1 cellular context compared by ENCODE assay signal in the genomic region with DNA sequence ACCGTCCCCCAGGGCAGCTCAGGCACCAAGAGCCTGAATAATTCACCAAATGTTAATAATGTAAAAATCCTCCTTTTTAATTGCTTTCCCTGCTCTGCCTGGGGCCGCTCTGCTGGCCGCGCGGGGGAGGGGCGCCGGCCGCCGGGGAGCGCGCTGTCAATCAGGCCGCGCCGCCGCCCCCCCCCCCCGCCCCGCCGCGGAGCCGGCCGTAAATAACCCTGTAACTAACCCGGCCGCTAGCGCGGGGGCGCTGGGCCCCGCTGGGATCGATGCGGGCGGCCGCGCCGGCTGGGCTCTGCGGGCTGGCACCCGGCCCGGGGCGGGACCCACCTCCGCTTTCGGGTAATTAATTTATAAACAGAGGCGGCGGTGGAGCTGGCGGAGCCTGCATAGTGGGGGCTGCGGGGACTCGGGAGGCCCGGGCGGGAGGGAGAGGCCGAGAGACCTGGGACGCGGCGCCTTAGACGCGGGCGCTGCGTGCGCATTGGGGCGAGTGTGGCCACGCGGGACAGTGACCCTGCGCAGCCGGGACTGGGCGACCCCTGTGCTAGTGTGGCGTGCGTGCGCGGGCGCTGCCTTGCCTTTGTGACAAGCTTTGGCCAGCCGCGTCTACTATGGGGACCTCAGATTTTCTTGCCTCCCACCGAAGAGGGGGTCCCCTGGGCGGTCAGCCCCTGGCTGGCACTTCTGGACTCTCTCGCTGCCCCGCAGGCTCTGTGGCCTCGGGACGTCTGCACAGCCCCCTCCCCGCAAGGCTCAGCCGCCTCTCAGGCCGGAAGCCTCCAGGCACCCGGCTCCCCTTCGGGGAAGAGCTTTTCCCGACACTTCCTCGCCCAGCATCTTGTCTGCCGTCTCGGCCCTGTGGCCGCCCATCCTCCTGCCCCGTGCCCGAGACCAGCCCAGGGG.
A peak's percentile ranks its signal among the peaks of the same experiment; 100 is the strongest.
TF ChIP-seq lines count a peak whose summit lies in the region.

No MANE protein-coding gene starts in this region.

TF ChIP-seq in K562, 482 proteins besides CTCF, POLR2A, EP300 and RAD21 (continued from another document):
- TF ChIP-seq, protein P1, sequence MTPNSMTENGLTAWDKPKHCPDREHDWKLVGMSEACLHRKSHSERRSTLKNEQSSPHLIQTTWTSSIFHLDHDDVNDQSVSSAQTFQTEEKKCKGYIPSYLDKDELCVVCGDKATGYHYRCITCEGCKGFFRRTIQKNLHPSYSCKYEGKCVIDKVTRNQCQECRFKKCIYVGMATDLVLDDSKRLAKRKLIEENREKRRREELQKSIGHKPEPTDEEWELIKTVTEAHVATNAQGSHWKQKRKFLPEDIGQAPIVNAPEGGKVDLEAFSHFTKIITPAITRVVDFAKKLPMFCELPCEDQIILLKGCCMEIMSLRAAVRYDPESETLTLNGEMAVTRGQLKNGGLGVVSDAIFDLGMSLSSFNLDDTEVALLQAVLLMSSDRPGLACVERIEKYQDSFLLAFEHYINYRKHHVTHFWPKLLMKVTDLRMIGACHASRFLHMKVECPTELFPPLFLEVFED (CRISPR knock-in tag; conservative IDR thresholded peaks at IDR 0.05) = no peak
- peak; percentile 89 for TF ChIP-seq CXXC5 (CRISPR knock-in tag; IDR thresholded peaks at IDR 0.05)
- TF ChIP-seq NRF1 (conservative IDR thresholded peaks at IDR 0.05 in 1 of 2, IDR thresholded peaks at IDR 0.05 in 1 of 2) = peak; percentile 79 to 82
- TF ChIP-seq HMGN3 (IDR thresholded peaks at IDR 0.05; ENCODE audit: borderline replicate concordance, extremely low read depth, insufficient read length, low read depth, low read length) = peak; percentile 75
- no peak for TF ChIP-seq MXD1 (CRISPR knock-in tag; IDR thresholded peaks at IDR 0.05; ENCODE audit: borderline replicate concordance, poor library complexity, severe bottlenecking)
- TF ChIP-seq ESRRA (IDR thresholded peaks at IDR 0.05; ENCODE audit: borderline replicate concordance, low read depth) = 0 out of 2 replicates have a peak, but pooled peaks have one; percentile 27
- TF ChIP-seq LCOR (CRISPR knock-in tag; IDR thresholded peaks at IDR 0.05) = no peak
- no peak for TF ChIP-seq RBM22 (IDR thresholded peaks at IDR 0.05; ENCODE audit: low read depth, low read length, poor library complexity, severe bottlenecking)
- TF ChIP-seq HEY1 (CRISPR knock-in tag; IDR thresholded peaks at IDR 0.05; ENCODE audit: borderline replicate concordance) = no peak
- peak; percentile 61; the same call in 1 of the 2 replicates for TF ChIP-seq NFIC (IDR thresholded peaks at IDR 0.05)
- TF ChIP-seq SETDB1 (IDR thresholded peaks at IDR 0.05; ENCODE audit: low read length) = no peak
- no peak for TF ChIP-seq ZBTB5 (IDR thresholded peaks at IDR 0.05)
- TF ChIP-seq RREB1 (CRISPR knock-in tag; IDR thresholded peaks at IDR 0.05) = no peak
- peak; percentile 53; the same call in 1 of the 2 replicates for TF ChIP-seq CTBP1 (IDR thresholded peaks at IDR 0.05; ENCODE audit: borderline replicate concordance)
- TF ChIP-seq, protein P2, sequence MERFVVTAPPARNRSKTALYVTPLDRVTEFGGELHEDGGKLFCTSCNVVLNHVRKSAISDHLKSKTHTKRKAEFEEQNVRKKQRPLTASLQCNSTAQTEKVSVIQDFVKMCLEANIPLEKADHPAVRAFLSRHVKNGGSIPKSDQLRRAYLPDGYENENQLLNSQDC (CRISPR knock-in tag; IDR thresholded peaks at IDR 0.05) = peak; percentile 44; the same call in 1 of the 2 replicates
- no peak for TF ChIP-seq CEBPZ (IDR thresholded peaks at IDR 0.05; ENCODE audit: borderline replicate concordance, low read depth, low read length)
- no peak for TF ChIP-seq ZNF707 (CRISPR knock-in tag; conservative IDR thresholded peaks at IDR 0.05)
- TF ChIP-seq GATA2 (CRISPR knock-in tag; IDR thresholded peaks at IDR 0.05) = no peak
- TF ChIP-seq, protein P3, sequence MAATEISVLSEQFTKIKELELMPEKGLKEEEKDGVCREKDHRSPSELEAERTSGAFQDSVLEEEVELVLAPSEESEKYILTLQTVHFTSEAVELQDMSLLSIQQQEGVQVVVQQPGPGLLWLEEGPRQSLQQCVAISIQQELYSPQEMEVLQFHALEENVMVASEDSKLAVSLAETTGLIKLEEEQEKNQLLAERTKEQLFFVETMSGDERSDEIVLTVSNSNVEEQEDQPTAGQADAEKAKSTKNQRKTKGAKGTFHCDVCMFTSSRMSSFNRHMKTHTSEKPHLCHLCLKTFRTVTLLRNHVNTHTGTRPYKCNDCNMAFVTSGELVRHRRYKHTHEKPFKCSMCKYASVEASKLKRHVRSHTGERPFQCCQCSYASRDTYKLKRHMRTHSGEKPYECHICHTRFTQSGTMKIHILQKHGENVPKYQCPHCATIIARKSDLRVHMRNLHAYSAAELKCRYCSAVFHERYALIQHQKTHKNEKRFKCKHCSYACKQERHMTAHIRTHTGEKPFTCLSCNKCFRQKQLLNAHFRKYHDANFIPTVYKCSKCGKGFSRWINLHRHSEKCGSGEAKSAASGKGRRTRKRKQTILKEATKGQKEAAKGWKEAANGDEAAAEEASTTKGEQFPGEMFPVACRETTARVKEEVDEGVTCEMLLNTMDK (IDR thresholded peaks at IDR 0.05; ENCODE audit: borderline replicate concordance, insufficient read depth, low read depth, low read length, poor library complexity, severe bottlenecking) = peak; percentile 35
- TF ChIP-seq ZNF696 (CRISPR knock-in tag; conservative IDR thresholded peaks at IDR 0.05) = no peak
- peak; percentile 17 to 23 for TF ChIP-seq E2F6 (IDR thresholded peaks at IDR 0.05; ENCODE audit: borderline replicate concordance in 1 of 2, extremely low read depth in 1 of 2, insufficient read depth in 1 of 2, insufficient read length in 1 of 2, low read depth in 1 of 2, low read length in 1 of 2, poor library complexity in 1 of 2, severe bottlenecking in 1 of 2)
- TF ChIP-seq MAFG (tag; conservative IDR thresholded peaks at IDR 0.05) = no peak
- TF ChIP-seq TFAP4 (CRISPR knock-in tag; IDR thresholded peaks at IDR 0.05; ENCODE audit: borderline replicate concordance) = peak; percentile 7; the same call in 1 of the 2 replicates
- TF ChIP-seq PHF8 (IDR thresholded peaks at IDR 0.05; ENCODE audit: borderline replicate concordance, low read length) = peak; percentile 37; the same call in 1 of the 2 replicates
- TF ChIP-seq CREB1 (IDR thresholded peaks at IDR 0.05) = no peak
- no peak for TF ChIP-seq CREB1 (CRISPR knock-in tag; IDR thresholded peaks at IDR 0.05)
- TF ChIP-seq, protein P4, sequence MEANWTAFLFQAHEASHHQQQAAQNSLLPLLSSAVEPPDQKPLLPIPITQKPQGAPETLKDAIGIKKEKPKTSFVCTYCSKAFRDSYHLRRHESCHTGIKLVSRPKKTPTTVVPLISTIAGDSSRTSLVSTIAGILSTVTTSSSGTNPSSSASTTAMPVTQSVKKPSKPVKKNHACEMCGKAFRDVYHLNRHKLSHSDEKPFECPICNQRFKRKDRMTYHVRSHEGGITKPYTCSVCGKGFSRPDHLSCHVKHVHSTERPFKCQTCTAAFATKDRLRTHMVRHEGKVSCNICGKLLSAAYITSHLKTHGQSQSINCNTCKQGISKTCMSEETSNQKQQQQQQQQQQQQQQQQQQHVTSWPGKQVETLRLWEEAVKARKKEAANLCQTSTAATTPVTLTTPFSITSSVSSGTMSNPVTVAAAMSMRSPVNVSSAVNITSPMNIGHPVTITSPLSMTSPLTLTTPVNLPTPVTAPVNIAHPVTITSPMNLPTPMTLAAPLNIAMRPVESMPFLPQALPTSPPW (CRISPR knock-in tag; IDR thresholded peaks at IDR 0.05) = peak; percentile 100
- no peak for TF ChIP-seq TEAD4 (IDR thresholded peaks at IDR 0.05; ENCODE audit: low read length)
- TF ChIP-seq TEAD4 (CRISPR knock-in tag; IDR thresholded peaks at IDR 0.05; ENCODE audit: borderline replicate concordance) = no peak
- 0 out of 4 replicates have a peak, but pooled peaks of 1 of the 2 experiments have one; percentile 34 for TF ChIP-seq TBL1XR1 (IDR thresholded peaks at IDR 0.05; ENCODE audit: low read length in 2 of 2)
TF ChIP-seq in K562: peak in this region for 46.
